Comparison of ENCODE assay signal across 22 cellular contexts in the genomic region with DNA sequence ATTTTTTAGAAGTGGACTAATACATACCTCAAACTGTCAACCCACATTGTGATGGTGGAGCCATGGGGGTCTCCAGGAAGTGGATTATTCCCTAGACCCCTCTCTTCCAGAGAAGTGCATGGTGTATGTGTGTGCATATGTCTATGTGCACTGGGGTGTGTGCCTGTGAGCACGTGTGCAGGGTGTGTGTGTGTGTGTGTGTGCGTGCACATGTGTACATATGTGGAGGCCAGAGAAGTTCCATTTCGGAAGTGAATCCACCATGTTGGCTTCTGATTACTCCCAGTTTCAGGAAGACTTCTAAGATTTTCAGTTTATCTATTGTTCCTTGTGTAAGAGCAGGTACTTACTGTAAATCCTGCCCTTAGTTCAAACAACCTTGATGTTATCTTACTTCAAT.
"Had no signal": no experiment of that assay in that cellular context is flagged by ENCODE, and none has a peak within 500 bp of the region (broad histone marks: within the 10 kb centered on the region; RNA-seq: fewer than 3 reads in every experiment).

No MANE protein-coding gene starts in this region.

- H3K9ac ChIP-seq: neural progenitor cell had no signal

- H3K4me3 ChIP-seq: left ventricle myocardium inferior, lung, neural progenitor cell, ovary, right atrium auricular region, skin epidermis, tibial nerve, uterus had no signal

- H3K4me1 ChIP-seq: left ventricle myocardium inferior, right atrium auricular region, tibial nerve, uterus had no signal

- H3K27me3 ChIP-seq: neural progenitor cell, neutrophil, ovary, right atrium auricular region, tibial nerve, uterus had no signal

- ATAC-seq: natural killer cell; sciatic nerve; stimulated activated naive B cell treated with anti-CD40 and anti-IgM and Interleukin-4, amounts not matched to agents 10 μg/mL and 1 μg/mL and 100 μg/mL, for 72 hours had no signal

- H3K27ac ChIP-seq: left ventricle myocardium inferior, neural progenitor cell, neutrophil, ovary, right atrium auricular region, skin epidermis, tibial nerve, uterus had no signal

- DNase-seq: islet precursor cell; left ventricle myocardium inferior; mesendoderm; naive B cell; natural killer cell; nephron progenitor cell; occipital lobe; ovary; stimulated activated CD4-positive, alpha-beta T cell treated with anti-CD3 and anti-CD28 coated beads, Interleukin-12 subunit alpha, Interleukin-12 subunit beta, amount 100 ng/mL, for 4 hours; stimulated activated CD4-positive, alpha-beta T cell treated with anti-CD3 and anti-CD28 coated beads, Interleukin-15, amount 100 ng/mL, for 24 hours; stimulated activated CD4-positive, alpha-beta T cell treated with anti-CD3 and anti-CD28 coated beads, Interleukin-2, amount 100 ng/mL, for 24 hours; stimulated activated CD4-positive, alpha-beta T cell treated with anti-CD3 and anti-CD28 coated beads, Interleukin-4, amount 100 ng/mL, for 1 hour; stimulated activated naive B cell treated with anti-CD40 and anti-IgM and Interleukin-4, amounts not matched to agents 10 μg/mL and 1 μg/mL and 100 μg/mL, for 72 hours; substantia nigra; uterus had no signal

- H3K4me2 ChIP-seq: neural progenitor cell had no signal

- H3K36me3 ChIP-seq: left ventricle myocardium inferior, neural progenitor cell, neutrophil, ovary, right atrium auricular region, tibial nerve, uterus had no signal

- H3K9me3 ChIP-seq: neutrophil, ovary, uterus had no signal

- H2AFZ ChIP-seq: neural progenitor cell had no signal
